In the genomic region with DNA sequence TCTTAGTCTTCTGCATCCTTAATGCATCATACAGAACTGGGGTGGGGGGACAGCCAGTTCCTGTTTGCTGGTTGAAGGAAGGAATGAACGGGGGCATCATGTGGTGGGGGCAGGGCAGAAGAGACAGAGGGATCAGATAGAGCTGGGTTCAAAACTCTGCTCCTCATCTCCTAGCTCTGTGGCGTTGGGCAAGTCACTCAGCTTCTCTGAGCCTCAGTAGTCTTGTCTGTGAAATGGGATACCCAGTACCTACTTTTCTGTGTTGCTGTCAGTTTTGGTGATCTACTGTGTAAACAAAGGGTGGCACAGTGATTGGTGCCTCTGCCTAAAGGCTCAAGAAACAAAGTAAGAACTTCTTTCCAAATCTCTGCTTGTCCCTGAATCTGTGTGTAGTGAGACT, we compare ENCODE assay signal across 16 cellular contexts. TPM values are rescaled to one million over a fixed set of nuclear protein-coding genes. Genes with fewer than 3 reads are reported as not detected.
A peak's percentile ranks its signal among the peaks of the same experiment; 100 is the strongest.
DNase-seq lines count a peak whose midpoint lies in the region; ATAC-seq, FAIRE-seq and TF ChIP-seq lines count a peak whose summit lies in the region.
"Had no signal": no experiment of that assay in that cellular context is flagged by ENCODE, and none has a peak within 500 bp of the region (broad histone marks: within the 10 kb centered on the region; RNA-seq: fewer than 3 reads in every experiment).

No MANE protein-coding gene starts in this region.

- H2BK15ac ChIP-seq in H1 (ENCODE audit: low read length): no peak overlapping the region

- H2BK5ac ChIP-seq in H1 (ENCODE audit: low read depth, low read length): no peak overlapping the region
- H2BK5ac ChIP-seq in trophoblast cell (ENCODE audit: low read depth, low read length, poor library complexity): no peak overlapping the region

- H3K4me2 ChIP-seq in H1 (ENCODE audit: insufficient read depth in 1 of 2, low read depth in 2 of 2, low read length in 2 of 2) (no peak overlapping the region), HepG2 (ENCODE audit: low read depth, low read length) (peak overlapping the region; percentile 63; the same call in 1 of the 2 replicates), trophoblast cell (ENCODE audit: low read length) (no peak overlapping the region)

- no peaks in the 10 kb centered on the region; a peak in 1 of 4 replicates for H3K9me3 ChIP-seq in H1 (ENCODE audit: insufficient read depth in 2 of 2, low read depth in 1 of 2, low read length in 1 of 2)
- no peaks in the 10 kb centered on the region for H3K9me3 ChIP-seq in HepG2 (ENCODE audit: low read length)
- H3K9me3 ChIP-seq in trophoblast cell (ENCODE audit: insufficient read depth, low read depth, low read length): no peaks in the 10 kb centered on the region
- H3K9me3 ChIP-seq: HAP-1 had no signal

- WGBS in H1 (ENCODE audit: extremely low coverage in 1 of 2, insufficient coverage in 1 of 2, insufficient read length in 1 of 2, insufficient replicate concordance in 2 of 2, low coverage in 1 of 2, low lambda C conversion rate in 2 of 2, missing lambda C conversion rate in 1 of 2), 2 experiments: 83% methylated on average over 2 of the region's 2 CpGs; no CpG with 5 or more reads in 1 of the 2 experiments
- WGBS in HepG2 (ENCODE audit: low lambda C conversion rate): 22% methylated on average over 2 of the region's 2 CpGs
- WGBS in trophoblast cell (ENCODE audit: extremely low coverage, insufficient coverage, insufficient read length): no CpG with 5 or more reads among the region's 2 CpGs

- H2AFZ ChIP-seq in H1 (ENCODE audit: low read length): no peak overlapping the region
- H2AFZ ChIP-seq in HepG2 (ENCODE audit: low read length): no peak overlapping the region
- H2AFZ ChIP-seq in trophoblast cell (ENCODE audit: insufficient read depth, low read length, poor library complexity): no peak overlapping the region

- in situ Hi-C loops in HepG2 (cut with HindIII; ENCODE audit: extremely low pct_ligation_motif_present, low pct_unique_long_range_greater_than_20kb): no loop called here

- TF ChIP-seq POLR2A in H1 (IDR thresholded peaks at IDR 0.05; ENCODE audit: control extremely low read depth in 1 of 2, low read depth in 2 of 2, low read length in 2 of 2): no peak
- TF ChIP-seq POLR2A in HepG2 (IDR thresholded peaks at IDR 0.05; ENCODE audit: insufficient read depth in 1 of 2, low read depth in 2 of 2, low read length in 2 of 2): no peak

- H3K4ac ChIP-seq in H1 (replicated peaks; ENCODE audit: insufficient read length, low read depth, low read length) (no peak overlapping the region), trophoblast cell (ENCODE audit: low read depth, low read length) (no peak overlapping the region)

- POLR2A ChIA-PET in H1 (lab: Charles Lee; ENCODE audit: partially characterized antibody) (interaction anchor here (1.8 to 2.5 kb wide), 2 partner anchors 10 to 11 kb away, joined by 5 to 7 read pairs; no protein-coding TSS in a partner anchor), HepG2 (lab: Yijun Ruan, JAX) (no interaction called here)

- H4K8ac ChIP-seq in H1 (ENCODE audit: extremely low read depth, insufficient read depth, low read length) (no peak overlapping the region), trophoblast cell (ENCODE audit: low read depth, low read length) (no peak overlapping the region)

- H4K91ac ChIP-seq in H1 (replicated peaks; ENCODE audit: insufficient read length, low read length) (no peak overlapping the region), trophoblast cell (ENCODE audit: low read depth, low read length) (peak overlapping the region; percentile 52)

- peaks cover 4 to 16% (median 9%) of the 10 kb centered on the region in 4 experiments for H3K4me1 ChIP-seq in H1 (replicated peaks in 1 of 4; ENCODE audit: control insufficient read depth in 3 of 4, insufficient read depth in 4 of 4, low read length in 3 of 4)
- H3K4me1 ChIP-seq in HepG2 (ENCODE audit: insufficient read depth, low read length): peaks cover 87% of the 10 kb centered on the region
- peaks cover 5 to 6% of the 10 kb centered on the region in 2 experiments for H3K4me1 ChIP-seq in trophoblast cell (ENCODE audit: control insufficient read depth in 1 of 2, insufficient read depth in 2 of 2, low read length in 2 of 2)
- H3K4me1 ChIP-seq: HAP-1 had no signal

- BruUV-seq in HepG2 (replicated peaks; lab: Mats Ljungman, UMichigan): no TSS peak

- H3K79me1 ChIP-seq in H1 (ENCODE audit: low read depth, low read length) (no peaks in the 10 kb centered on the region), trophoblast cell (ENCODE audit: low read length) (no peaks in the 10 kb centered on the region)

- H3K27me3 ChIP-seq in H1 (replicated peaks in 1 of 4; ENCODE audit: control insufficient read depth in 3 of 4, extremely low read depth in 1 of 4, insufficient read depth in 3 of 4, low read length in 3 of 4) (peaks cover 0 to 33% (median 24%) of the 10 kb centered on the region in 4 experiments; a peak in 4 of 7 replicates), HepG2 (ENCODE audit: control insufficient read depth in 1 of 2, insufficient read depth in 2 of 2, low read length in 2 of 2) (no peaks in the 10 kb centered on the region), trophoblast cell (ENCODE audit: insufficient read depth, low read length) (peaks cover 3% of the 10 kb centered on the region)

- FAIRE-seq in H1 (lab: Jason Lieb, UNC) (no peak), HepG2 (lab: Jason Lieb, UNC) (no peak)

- TF ChIP-seq CTCF in H1 (IDR thresholded peaks at IDR 0.05; ENCODE audit: control extremely low read depth in 1 of 3, insufficient read depth in 1 of 3, low read depth in 1 of 3, low read length in 3 of 3) (no peak), HepG2 (CRISPR knock-in tag; IDR thresholded peaks at IDR 0.05) (no peak; the same call in 1 of the 2 replicates)

- H3K27ac ChIP-seq in H1 (ENCODE audit: low read depth, low read length) (no peak overlapping the region), HepG2 (ENCODE audit: extremely low read length, insufficient read depth, low read length) (peak overlapping the region; percentile 88), trophoblast cell (ENCODE audit: low read depth, low read length) (no peak overlapping the region)

- no peak for TF ChIP-seq RAD21 in H1 (IDR thresholded peaks at IDR 0.05 in 1 of 2, conservative IDR thresholded peaks at IDR 0.05 in 1 of 2; ENCODE audit: low read depth in 2 of 2, low read length in 2 of 2)
- no peak for TF ChIP-seq RAD21 in HepG2 (CRISPR knock-in tag; IDR thresholded peaks at IDR 0.05)

- no peak for ATAC-seq in HepG2
- no peak for ATAC-seq in left lobe of liver
- no peak for ATAC-seq in GM19463 (IDR thresholded peaks at IDR 0.05; ENCODE audit: unreplicated experiment)
- no peak for ATAC-seq in HG03354 (IDR thresholded peaks at IDR 0.05; ENCODE audit: poor library complexity, severe bottlenecking, unreplicated experiment)
- no peak for ATAC-seq in GM18858 (IDR thresholded peaks at IDR 0.05; ENCODE audit: unreplicated experiment)

- no peak overlapping the region for H2BK120ac ChIP-seq in H1 (replicated peaks; ENCODE audit: low read depth, low read length)
- no peak overlapping the region for H2BK120ac ChIP-seq in trophoblast cell (ENCODE audit: insufficient read depth, low read length, poor library complexity)

- no peak overlapping the region for H3K56ac ChIP-seq in H1 (replicated peaks; ENCODE audit: insufficient read length, low read depth, low read length)

- H2BK20ac ChIP-seq in H1 (ENCODE audit: low read length): no peak overlapping the region

- H3K36me3 ChIP-seq in H1 (ENCODE audit: control insufficient read depth in 2 of 4, insufficient read depth in 4 of 4, low read length in 3 of 4) (no peaks in the 10 kb centered on the region), HepG2 (replicated peaks in 1 of 2; ENCODE audit: control insufficient read depth in 1 of 2, insufficient read depth in 2 of 2, low read length in 2 of 2) (no peaks in the 10 kb centered on the region), trophoblast cell (ENCODE audit: control insufficient read depth in 1 of 2, insufficient read depth in 2 of 2, low read length in 2 of 2) (no peaks in the 10 kb centered on the region)
- H3K36me3 ChIP-seq: HAP-1 had no signal

- H3K79me2 ChIP-seq in H1 (ENCODE audit: control insufficient read depth in 1 of 2, insufficient read depth in 2 of 2, low read length in 2 of 2) (no peaks in the 10 kb centered on the region), HepG2 (ENCODE audit: insufficient read depth, low read length) (no peaks in the 10 kb centered on the region), trophoblast cell (ENCODE audit: control insufficient read depth, insufficient read depth, low read length, poor library complexity) (no peaks in the 10 kb centered on the region)

- no peak overlapping the region for H3K4me3 ChIP-seq in H1 (ENCODE audit: extremely low read depth in 1 of 4, insufficient read depth in 2 of 4, low read depth in 3 of 4, low read length in 4 of 4)
- H3K4me3 ChIP-seq in HepG2 (replicated peaks in 1 of 3; ENCODE audit: insufficient read depth in 1 of 3, low read depth in 2 of 3, low read length in 3 of 3): no peak overlapping the region
- H3K4me3 ChIP-seq in trophoblast cell (ENCODE audit: low read depth, low read length): no peak overlapping the region
- H3K4me3 ChIP-seq: HAP-1 had no signal

- intact Hi-C loops in HepG2 (cut with micrococcal nuclease; ENCODE audit: unreplicated experiment): no loop called here

- H2BK12ac ChIP-seq in H1 (ENCODE audit: low read depth, low read length) (0 out of 2 replicates have a peak overlapping the region, but pooled peaks have one; percentile 23), trophoblast cell (ENCODE audit: low read length) (no peak overlapping the region)

- TF ChIP-seq EP300 in H1 (IDR thresholded peaks at IDR 0.05; ENCODE audit: borderline replicate concordance in 1 of 2, low read depth in 2 of 2, low read length in 2 of 2) (no peak), HepG2 (IDR thresholded peaks at IDR 0.05; ENCODE audit: low read depth in 2 of 2, low read length in 2 of 2) (no peak), HepG2 (CRISPR knock-in tag; IDR thresholded peaks at IDR 0.05; ENCODE audit: borderline replicate concordance) (no peak)

- no peak overlapping the region for H3K18ac ChIP-seq in H1 (ENCODE audit: extremely low read depth, low read length)
- no peak overlapping the region for H3K18ac ChIP-seq in trophoblast cell (ENCODE audit: low read length)

- H3K23ac ChIP-seq in H1 (ENCODE audit: insufficient read length) (no peak overlapping the region), trophoblast cell (ENCODE audit: low read length) (no peak overlapping the region)

- CTCF ChIA-PET in H1 (lab: Charles Lee; ENCODE audit: partially characterized antibody) (interaction anchor here (0.5 to 17.1 kb wide), 9 partner anchors 12 to 100 kb away, joined by 3 to 218 read pairs (median 5); no protein-coding TSS in a partner anchor), HepG2 (lab: Yijun Ruan, JAX; ENCODE audit: low intra/inter-chr PET ratio, low total read pairs) (no interaction called here)

- peak; percentile 8 for DNase-seq in OCI-M1 (lab: John Stamatoyannopoulos, UW)
- DNase-seq in H1 (ENCODE audit: low read depth in 1 of 2, low spot score in 2 of 2): no peak
- no peak for DNase-seq in HepG2 (ENCODE audit: low spot score)
- DNase-seq in trophoblast cell: no peak
- no peak for DNase-seq in left lobe of liver (ENCODE audit: low spot score)
- DNase-seq: CD8-positive, alpha-beta memory T cell; DMS53; GF-D8; GOT3; IMR-90; KG1 had no signal

- H4K20me1 ChIP-seq in H1 (replicated peaks in 1 of 2; ENCODE audit: control insufficient read depth in 1 of 2, insufficient read depth in 2 of 2, low read length in 2 of 2) (no peaks in the 10 kb centered on the region), HepG2 (ENCODE audit: insufficient read depth, low read length) (no peaks in the 10 kb centered on the region)

- H2AK5ac ChIP-seq in H1 (ENCODE audit: low read depth, low read length) (no peak overlapping the region), trophoblast cell (ENCODE audit: low read length) (no peak overlapping the region)

- H3K14ac ChIP-seq in H1 (ENCODE audit: insufficient read length) (no peak overlapping the region), trophoblast cell (ENCODE audit: low read length) (no peak overlapping the region)

- H3K9ac ChIP-seq in H1 (replicated peaks in 1 of 4; ENCODE audit: extremely low read depth in 1 of 4, low read depth in 3 of 4, low read length in 3 of 4) (no peak overlapping the region), HepG2 (ENCODE audit: insufficient read depth, low read depth, low read length) (no peak overlapping the region), trophoblast cell (ENCODE audit: low read length) (no peak overlapping the region)

- no peak overlapping the region for H4K12ac ChIP-seq in trophoblast cell (ENCODE audit: low read depth, low read length)

- H4K5ac ChIP-seq in H1 (ENCODE audit: insufficient read length, low read depth, low read length): no peak overlapping the region

- H3K23me2 ChIP-seq in H1 (ENCODE audit: low read depth, low read length): no peaks in the 10 kb centered on the region

RNA-seq across cellular contexts. Expression of gene RHCG, which starts 36.3 kb away (rescaled TPM):
- total RNA-seq in H1 (2021; fragmentation: NEBNext Ultra II Directional; extraction: Animal tissue kit (Norgen Biotek cat#: 25700)): 0.46 TPM in 1 of 2 replicates, not detected in the other
- 0.53 and 0.68 TPM in 2 replicates for polyA plus RNA-seq in H1 (2011; rRNA removed)
- 0.74 TPM for polyA plus RNA-seq in H1 (2011; cell fraction: cytosol; rRNA removed)
- polyA plus RNA-seq in H1 (2011; cell fraction: nucleus; rRNA removed): 0.97 TPM
- 0.25 to 0.58 TPM (median 0.45 TPM) in 4 replicates for polyA plus RNA-seq in H1 (2012, experiment 1 of 2)
- 0.39 TPM for polyA plus RNA-seq in H1 (2012, experiment 2 of 2)
- polyA plus RNA-seq in H1 (2013, experiment 1 of 2): 0.43 TPM
- polyA plus RNA-seq in H1 (2013, experiment 2 of 2): 0.37 TPM
- 1.2 and 1.6 TPM in 2 replicates for polyA minus RNA-seq in H1 (2011; rRNA and poly(A)+ RNA removed)
- polyA minus RNA-seq in H1 (2011; cell fraction: cytosol; rRNA and poly(A)+ RNA removed): not detected
- polyA minus RNA-seq in H1 (2011; cell fraction: nucleus; rRNA and poly(A)+ RNA removed): 0.30 TPM
- not detected in 2 replicates for total RNA-seq in HepG2 (2016; rRNA removed; fragmentation: Illumina TruSeq; extraction: Trizol)
- not detected in 2 replicates for total RNA-seq in HepG2 (2016; cell fraction: cytosol; rRNA removed; fragmentation: Illumina TruSeq; extraction: Trizol; ENCODE audit: low read depth)
- total RNA-seq in HepG2 (2016; cell fraction: insoluble cytoplasmic fraction; rRNA removed; fragmentation: Illumina TruSeq; extraction: Trizol): not detected in 2 replicates
- not detected in 2 replicates for total RNA-seq in HepG2 (2016; cell fraction: membrane; rRNA removed; fragmentation: Illumina TruSeq; extraction: Trizol)
- not detected in 2 replicates for total RNA-seq in HepG2 (2016; cell fraction: nucleus; rRNA removed; fragmentation: Illumina TruSeq; extraction: Trizol)
- polyA plus RNA-seq in HepG2 (2011; rRNA removed): not detected in 2 replicates
- polyA plus RNA-seq in HepG2 (2011; cell fraction: cytosol; rRNA removed): not detected in 2 replicates
- polyA plus RNA-seq in HepG2 (2011; cell fraction: nucleus; rRNA removed): not detected in 2 replicates
- polyA plus RNA-seq in HepG2 (2012): not detected in 2 replicates
- not detected in 2 replicates for polyA plus RNA-seq in HepG2 (2016; cell fraction: cytosol; fragmentation: Illumina TruSeq; extraction: Trizol; ENCODE audit: low read depth)
- not detected in 2 replicates for polyA plus RNA-seq in HepG2 (2016; cell fraction: insoluble cytoplasmic fraction; fragmentation: Illumina TruSeq; extraction: Trizol; ENCODE audit: low read depth)
- polyA plus RNA-seq in HepG2 (2016; cell fraction: membrane; fragmentation: Illumina TruSeq; extraction: Trizol; ENCODE audit: low read depth): not detected in 2 replicates
- not detected in 2 replicates for polyA plus RNA-seq in HepG2 (2016; cell fraction: nucleus; fragmentation: Illumina TruSeq; extraction: Trizol; ENCODE audit: insufficient read depth, low read depth)
- polyA minus RNA-seq in HepG2 (2011; rRNA and poly(A)+ RNA removed; ENCODE audit: low replicate concordance): 0.33 TPM in 1 of 2 replicates, not detected in the other
- not detected in 2 replicates for polyA minus RNA-seq in HepG2 (2011; cell fraction: cytosol; rRNA and poly(A)+ RNA removed)
- polyA minus RNA-seq in HepG2 (2011; cell fraction: nucleus; rRNA and poly(A)+ RNA removed): not detected in 2 replicates
- not detected in 2 replicates for polyA plus RNA-seq in trophoblast cell (2013)
- 0.15 TPM for total RNA-seq in left lobe of liver
- total RNA-seq: CD8-positive, alpha-beta memory T cell; IMR-90 had no signal
- polyA plus RNA-seq: BJ; CD8-positive, alpha-beta memory T cell; IMR-90 had no signal
